10 cellular contexts compared by ENCODE assay signal in the genomic region with DNA sequence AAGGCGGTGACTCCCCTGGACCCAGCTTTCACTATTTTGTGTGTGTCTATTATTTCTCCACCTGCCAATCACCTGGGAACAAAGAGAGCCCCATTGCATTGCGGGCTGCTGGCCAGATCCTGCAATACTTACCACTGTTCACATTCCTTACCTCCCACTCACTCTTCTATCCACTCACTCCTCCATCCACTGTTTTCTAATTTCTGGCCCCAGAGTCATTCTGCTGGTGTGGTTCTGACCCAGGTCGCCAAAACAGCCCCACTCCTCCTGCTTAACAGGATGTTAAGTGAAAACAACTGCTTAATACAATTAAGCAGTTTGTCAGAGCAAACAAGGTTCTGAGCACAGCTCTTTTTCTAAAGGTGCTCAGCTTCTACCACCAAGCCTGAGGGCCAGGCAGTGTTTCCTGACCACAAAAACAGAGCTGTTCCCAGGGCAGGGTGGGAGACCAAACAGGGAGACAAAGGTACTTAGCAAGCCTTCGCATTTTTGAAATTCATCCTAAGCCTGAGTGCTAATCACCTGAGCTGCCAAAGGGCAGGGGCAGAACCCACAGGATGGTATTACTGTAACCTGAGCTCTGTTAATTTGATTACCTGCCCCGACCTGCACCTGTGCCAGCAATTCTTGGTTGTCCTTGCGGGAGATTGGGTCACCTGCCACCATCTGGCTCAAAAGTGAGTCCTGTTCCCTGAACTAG. TPM values are rescaled to one million over a fixed set of nuclear protein-coding genes. Genes with fewer than 3 reads are reported as not detected.
DNase-seq lines count a peak whose midpoint lies in the region; ATAC-seq and TF ChIP-seq lines count a peak whose summit lies in the region.
"Had no signal": no experiment of that assay in that cellular context is flagged by ENCODE, and none has a peak within 500 bp of the region (broad histone marks: within the 10 kb centered on the region; RNA-seq: fewer than 3 reads in every experiment).

No MANE protein-coding gene starts in this region.

- in situ Hi-C loops in ACHN (cut with HindIII; ENCODE audit: low pct_ligation_motif_present, low pct_unique_long_range_greater_than_20kb, low sequenced_read_pairs) = no loop called here

- no peaks in the 10 kb centered on the region for H3K9me3 Mint-ChIP-seq in nephron progenitor cell
- H3K9me3 Mint-ChIP-seq: central memory CD8-positive, alpha-beta T cell had no signal

- no peak for ATAC-seq in GM21423 (IDR thresholded peaks at IDR 0.05; ENCODE audit: unreplicated experiment)

- TF ChIP-seq CTCF in fibroblast of the aortic adventitia (IDR thresholded peaks at IDR 0.05; ENCODE audit: insufficient read depth, low read length) (no peak), retinal pigment epithelial cell (conservative IDR thresholded peaks at IDR 0.05; ENCODE audit: low read depth, low read length) (no peak), foreskin fibroblast (IDR thresholded peaks at IDR 0.05; ENCODE audit: low read depth, low read length) (no peak), nephron progenitor cell (IDR thresholded peaks at IDR 0.05) (no peak)

- no peak overlapping the region for H3K4me3 Mint-ChIP-seq in nephron progenitor cell
- H3K4me3 Mint-ChIP-seq: central memory CD8-positive, alpha-beta T cell had no signal

- DNase-seq in HT-29 (ENCODE audit: low spot score) = peak; percentile 68
- peak; percentile 91 for DNase-seq in NCI-H748 (lab: John Stamatoyannopoulos, UW; ENCODE audit: unreplicated experiment)
- peak; percentile 12 for DNase-seq in fibroblast of the aortic adventitia (ENCODE audit: low read depth)
- peak; percentile 27 for DNase-seq in retinal pigment epithelial cell (ENCODE audit: low read depth)
- no peak for DNase-seq in ACHN
- DNase-seq in foreskin fibroblast = no peak
- no peak for DNase-seq in nephron progenitor cell
- DNase-seq: hippocampal formation had no signal

- H3K27ac Mint-ChIP-seq in nephron progenitor cell = no peak overlapping the region

- H3K27me3 Mint-ChIP-seq in nephron progenitor cell (ENCODE audit: low read depth, poor library complexity) = peaks cover 29% of the 10 kb centered on the region

- no peaks in the 10 kb centered on the region for H3K36me3 Mint-ChIP-seq in nephron progenitor cell (ENCODE audit: low read depth)

- H3K4me3 ChIP-seq in fibroblast of the aortic adventitia (ENCODE audit: low read depth, low read length) = no peak overlapping the region
- H3K4me3 ChIP-seq in retinal pigment epithelial cell (ENCODE audit: low read length) = no peak overlapping the region
- no peak overlapping the region for H3K4me3 ChIP-seq in foreskin fibroblast (ENCODE audit: low read depth in 1 of 2, low read length in 2 of 2)

- no peaks in the 10 kb centered on the region for H3K4me1 Mint-ChIP-seq in nephron progenitor cell
- H3K4me1 Mint-ChIP-seq: central memory CD8-positive, alpha-beta T cell had no signal

RNA-seq across cellular contexts. Expression of gene EFCAB14, which starts 38.5 kb away (rescaled TPM):
- total RNA-seq in HT-29 (2014; rRNA removed; shearing (Covaris generic)) = 34.2 and 42.6 TPM in 2 replicates
- 35.7 and 70.3 TPM in 2 replicates for total RNA-seq in fibroblast of the aortic adventitia (ENCODE audit: low replicate concordance)

RNA-seq across cellular contexts. Expression of gene CYP4B1, which starts 41.4 kb away (rescaled TPM):
- 0.23 TPM in 1 of 2 replicates, not detected in the other for total RNA-seq in HT-29 (2014; rRNA removed; shearing (Covaris generic))
- not detected in 2 replicates for total RNA-seq in fibroblast of the aortic adventitia (ENCODE audit: low replicate concordance)

Comparison
In these comparisons a context has a peak if more than half of its experiments do, and no peak if none do; other contexts are left out.
1. DNase-seq: peak in HT-29 (single experiment), NCI-H748 (single experiment), fibroblast of the aortic adventitia (single experiment) and retinal pigment epithelial cell (single experiment); none in ACHN (single experiment), foreskin fibroblast (0 of 2) and nephron progenitor cell (single experiment).